8 cellular contexts compared by ENCODE assay signal in the genomic region with DNA sequence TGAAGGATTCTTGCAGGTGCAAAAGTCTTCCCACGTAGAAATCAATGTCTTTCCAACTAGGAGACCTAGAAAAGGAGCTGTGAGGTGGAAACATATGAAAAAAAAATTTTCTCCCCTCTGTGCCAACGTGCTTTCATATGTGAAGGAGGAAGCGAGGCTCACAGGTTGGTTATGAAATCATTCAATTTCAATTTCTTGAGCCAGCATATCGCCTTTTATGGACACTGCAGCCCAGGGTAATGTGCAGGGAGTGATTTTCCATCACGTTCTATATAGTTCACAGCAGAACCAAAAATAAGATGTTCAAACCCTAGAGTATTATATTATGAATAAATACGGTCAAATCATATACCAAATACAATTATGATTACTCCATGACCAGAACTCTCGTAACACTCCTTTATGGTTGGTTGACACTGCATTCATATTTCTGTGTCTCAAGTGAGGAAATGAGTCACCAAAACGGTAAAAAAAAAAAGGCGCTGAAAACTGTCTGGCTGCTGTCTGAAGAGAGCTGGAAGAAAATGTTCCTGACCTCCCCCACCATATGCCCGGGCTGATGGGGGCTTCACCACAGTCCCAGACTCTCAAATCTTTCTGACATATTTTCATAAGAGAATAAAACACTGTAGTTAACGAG.
DNase-seq lines count a peak whose midpoint lies in the region; ATAC-seq and TF ChIP-seq lines count a peak whose summit lies in the region.

No MANE protein-coding gene starts in this region.

- no peak overlapping the region for H4K8ac ChIP-seq in H9 (replicated peaks; ENCODE audit: insufficient read length, low read depth, low read length)

- ATAC-seq in Right ventricle myocardium superior (ENCODE audit: poor library complexity) = peak; percentile 84
- peak; percentile 80 for ATAC-seq in HG02938 (IDR thresholded peaks at IDR 0.05; ENCODE audit: unreplicated experiment)
- ATAC-seq in Panc1 = peak; percentile 56
- peak; percentile 71 for ATAC-seq in esophagus mucosa

- no peak overlapping the region for H4K5ac ChIP-seq in H9 (ENCODE audit: insufficient read length, low read depth, low read length)

- H3K9ac ChIP-seq in H9 (ENCODE audit: extremely low read depth, insufficient read length, low read length) = no peak overlapping the region

- H3K27ac Mint-ChIP-seq in H9 = no peak overlapping the region

- CTCF ChIA-PET in Panc1 (lab: Charles Lee) = no interaction called here

- H3K56ac ChIP-seq in H9 (ENCODE audit: insufficient read length, low read depth, low read length) = no peak overlapping the region

- TF ChIP-seq CTCF in right atrium auricular region (IDR thresholded peaks at IDR 0.05) (no peak), Panc1 (IDR thresholded peaks at IDR 0.05) (no peak), hepatocyte (IDR thresholded peaks at IDR 0.05; ENCODE audit: poor library complexity) (no peak), H9 (conservative IDR thresholded peaks at IDR 0.05) (no peak)

- no peaks in the 10 kb centered on the region for H3K23me2 ChIP-seq in H9 (ENCODE audit: insufficient read length, low read depth, low read length, poor library complexity, severe bottlenecking)

- BruUV-seq in Panc1 (replicated peaks; lab: Mats Ljungman, UMichigan) = no TSS peak

- H3K18ac ChIP-seq in H9 (ENCODE audit: insufficient read length, low read depth, low read length) = no peak overlapping the region

- H2AFZ ChIP-seq in hepatocyte (no peak overlapping the region), H9 (ENCODE audit: low read length) (no peak overlapping the region)

- H4K20me1 ChIP-seq in hepatocyte (ENCODE audit: insufficient read depth, poor library complexity, severe bottlenecking) (no peaks in the 10 kb centered on the region), H9 (ENCODE audit: control insufficient read depth, insufficient read depth, insufficient read length) (no peaks in the 10 kb centered on the region)

- H3K9me3 Mint-ChIP-seq in H9 = peaks cover 5% of the 10 kb centered on the region in 2 experiments

- no peak overlapping the region for H3K4me3 ChIP-seq in right atrium auricular region
- no peak overlapping the region for H3K4me3 ChIP-seq in Panc1 (ENCODE audit: low read depth in 2 of 2, low read length in 2 of 2)
- no peak overlapping the region for H3K4me3 ChIP-seq in hepatocyte

- H3K36me3 Mint-ChIP-seq in H9 (ENCODE audit: insufficient read depth in 1 of 3, low read depth in 3 of 3) = peaks cover 0 to 4% (median 0%) of the 10 kb centered on the region in 3 experiments; a peak in 1 of 7 replicates

- no peaks in the 10 kb centered on the region for H3K79me1 ChIP-seq in H9 (ENCODE audit: insufficient read depth, low read depth, low read length, poor library complexity, severe bottlenecking)

- no peak overlapping the region for H2BK5ac ChIP-seq in H9 (ENCODE audit: insufficient read length, low read length)

- H3K4me2 ChIP-seq in hepatocyte (no peak overlapping the region), H9 (ENCODE audit: insufficient read depth, insufficient read length, low read length) (no peak overlapping the region)

- POLR2A ChIA-PET in Panc1 (lab: Charles Lee) = no interaction called here

- peaks cover 35% of the 10 kb centered on the region for H3K27me3 Mint-ChIP-seq in H9 (ENCODE audit: low read depth)

- no peak overlapping the region for H3T11ph ChIP-seq in H9 (ENCODE audit: low read length)

- in situ Hi-C loops in Panc1 (cut with HindIII; ENCODE audit: low pct_unique_long_range_greater_than_20kb, low sequenced_read_pairs) = no loop called here

- 84% methylated on average over 11 of the region's 11 CpGs for WGBS in hepatocyte (ENCODE audit: low lambda C conversion rate, missing lambda C conversion rate)
- no CpG with 5 or more reads among the region's 11 CpGs for WGBS in H9 (ENCODE audit: extremely low coverage, insufficient read length, low lambda C conversion rate)

- H2BK120ac ChIP-seq in H9 (ENCODE audit: low read depth, low read length, poor library complexity, severe bottlenecking) = no peak overlapping the region

- H3K23ac ChIP-seq in H9 (ENCODE audit: insufficient read length, low read depth, low read length) = no peak overlapping the region

- no peaks in the 10 kb centered on the region for H3K79me2 ChIP-seq in hepatocyte
- no peaks in the 10 kb centered on the region for H3K79me2 ChIP-seq in H9 (ENCODE audit: insufficient read depth, low read length)

- no peak overlapping the region for H2BK20ac ChIP-seq in H9 (ENCODE audit: low read depth, low read length, poor library complexity, severe bottlenecking)

- H3K4ac ChIP-seq in H9 (ENCODE audit: low read depth, low read length) = no peak overlapping the region

- H3K4me1 ChIP-seq in right atrium auricular region (peaks cover 0 to 11% of the 10 kb centered on the region in 2 donors), Panc1 (ENCODE audit: control insufficient read depth, insufficient read depth, low read length) (no peaks in the 10 kb centered on the region), hepatocyte (ENCODE audit: insufficient read depth) (no peaks in the 10 kb centered on the region), H9 (ENCODE audit: insufficient read depth, low read length) (peaks cover 4% of the 10 kb centered on the region; the same call in 1 of the 2 replicates)

- H2BK12ac ChIP-seq in H9 (ENCODE audit: insufficient read length, low read depth, low read length) = no peak overlapping the region

- H3K9me2 ChIP-seq in hepatocyte (replicated peaks; ENCODE audit: insufficient read depth) = no peaks in the 10 kb centered on the region

- peaks cover 17 to 18% of the 10 kb centered on the region in 2 experiments for H3K4me1 Mint-ChIP-seq in H9

- DNase-seq in Right ventricle myocardium superior (no peak), right atrium auricular region (ENCODE audit: low spot score) (no peak), Panc1 (ENCODE audit: low read depth, low spot score) (peak; percentile 18), hepatocyte (ENCODE audit: low spot score) (no peak), NCI-H1048 (lab: John Stamatoyannopoulos, UW) (no peak), H9 (no peak)

- no peaks in the 10 kb centered on the region for H3K9me3 ChIP-seq in right atrium auricular region
- H3K9me3 ChIP-seq in Panc1 (ENCODE audit: control insufficient read depth, insufficient read depth, low read depth, low read length) = no peaks in the 10 kb centered on the region
- H3K9me3 ChIP-seq in hepatocyte (ENCODE audit: low read depth) = no peaks in the 10 kb centered on the region
- no peaks in the 10 kb centered on the region for H3K9me3 ChIP-seq in H9 (ENCODE audit: control insufficient read depth, low read depth, low read length)

- intact Hi-C loops in Right ventricle myocardium superior (cut with DNase I) = no loop called here
- intact Hi-C loops in Panc1 (cut with micrococcal nuclease; ENCODE audit: unreplicated experiment) = no loop called here

- no peak overlapping the region for H3K14ac ChIP-seq in H9 (ENCODE audit: insufficient read depth, low read length)

- H2AK5ac ChIP-seq in H9 (ENCODE audit: insufficient read length, low read length) = no peak overlapping the region

- no peak overlapping the region for H4K91ac ChIP-seq in H9 (ENCODE audit: insufficient read length, low read depth, low read length)

- no peaks in the 10 kb centered on the region for H3K27me3 ChIP-seq in right atrium auricular region
- no peaks in the 10 kb centered on the region for H3K27me3 ChIP-seq in Panc1 (ENCODE audit: control insufficient read depth, insufficient read depth, low read length)
- H3K27me3 ChIP-seq in hepatocyte = no peaks in the 10 kb centered on the region
- H3K27me3 ChIP-seq in H9 (ENCODE audit: insufficient read depth, low read length) = no peaks in the 10 kb centered on the region; the same call in 1 of the 2 replicates

- no peak overlapping the region for H3K4me3 Mint-ChIP-seq in H9

- H3K27ac ChIP-seq in right atrium auricular region = peak overlapping the region in 1 of 2 donors; percentile 25
- H3K27ac ChIP-seq in Panc1 (ENCODE audit: low read length) = no peak overlapping the region
- no peak overlapping the region for H3K27ac ChIP-seq in hepatocyte
- no peak overlapping the region for H3K27ac ChIP-seq in H9 (ENCODE audit: insufficient read length, low read depth, low read length)

- H3K36me3 ChIP-seq in right atrium auricular region (no peaks in the 10 kb centered on the region), Panc1 (ENCODE audit: control insufficient read depth, insufficient read depth, low read length) (no peaks in the 10 kb centered on the region; the same call in 1 of the 2 replicates), hepatocyte (replicated peaks; ENCODE audit: insufficient read depth, low read depth) (no peaks in the 10 kb centered on the region)

- H2BK15ac ChIP-seq in H9 (ENCODE audit: low read depth, low read length) = no peak overlapping the region
